Comparison of ENCODE assay signal across 8 cellular contexts in the genomic region with DNA sequence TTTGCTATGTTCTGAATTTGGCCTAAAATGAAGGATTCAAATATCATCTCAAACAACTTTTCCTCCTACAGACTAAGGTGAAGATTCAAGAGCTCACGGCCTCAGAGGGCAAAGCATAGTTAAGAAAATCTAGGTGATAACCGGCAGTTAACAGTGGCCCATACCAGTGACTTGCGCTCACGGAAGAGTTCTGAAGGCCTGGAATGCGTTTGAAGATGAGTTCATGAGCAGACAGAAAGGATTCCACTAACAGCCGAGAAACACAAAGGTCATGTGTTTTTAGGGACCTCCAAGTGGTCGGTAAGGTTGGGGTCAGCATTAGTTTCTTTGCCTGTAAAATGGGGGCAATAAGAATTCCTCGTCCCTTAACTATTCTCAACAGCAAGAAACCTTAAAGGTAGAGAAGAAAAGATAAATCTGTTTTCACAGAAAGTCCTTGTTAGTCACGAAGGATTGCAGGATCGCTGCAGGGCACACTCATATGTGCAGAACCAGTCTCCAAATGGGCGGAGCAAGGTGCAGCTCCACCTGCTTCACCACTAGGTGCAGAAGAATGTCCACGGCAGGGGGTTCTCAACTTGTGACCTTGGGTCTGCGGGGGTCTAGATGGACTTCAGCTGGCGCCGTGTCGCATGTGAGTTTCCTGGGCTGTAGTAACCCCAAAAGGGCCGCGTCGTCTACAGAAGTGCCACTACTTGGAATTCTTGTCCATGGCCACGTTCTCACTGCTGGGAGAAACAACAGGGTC. TPM values are rescaled to one million over a fixed set of nuclear protein-coding genes. Genes with fewer than 3 reads are reported as not detected.
DNase-seq lines count a peak whose midpoint lies in the region; ATAC-seq and TF ChIP-seq lines count a peak whose summit lies in the region.

No MANE protein-coding gene starts in this region.

- peaks cover 12 to 20% of the 10 kb centered on the region in 2 donors for H3K4me1 ChIP-seq in mucosa of rectum (ENCODE audit: control insufficient read depth in 2 of 2, insufficient read depth in 2 of 2, low read length in 2 of 2)
- peaks cover 18% of the 10 kb centered on the region for H3K4me1 ChIP-seq in stomach smooth muscle (ENCODE audit: control insufficient read depth, insufficient read depth, low read length)

- peak overlapping the region; percentile 31 for H3K27ac ChIP-seq in AG04450 (ENCODE audit: low read depth, low read length)
- peak overlapping the region; percentile 53 for H3K27ac ChIP-seq in WERI-Rb-1
- H3K27ac ChIP-seq in mucosa of rectum (ENCODE audit: low read depth in 2 of 2, low read length in 2 of 2): peak overlapping the region; percentile 69 to 86
- peak overlapping the region; percentile 66 for H3K27ac ChIP-seq in stomach smooth muscle (ENCODE audit: low read length)

- POLR2A ChIA-PET in AG04450 (lab: Yijun Ruan, JAX): no interaction called here

- intact Hi-C loops in dendritic cell treated with granulocyte-macrophage colony-stimulating factor and Interleukin-4, amounts not matched to agents 40 ng/mL and 50 ng/mL, for 4 days (cut with micrococcal nuclease): loop anchor here (1.0 kb wide), 1 partner anchor 63 kb away; a partner anchor contains a TSS

- CTCF ChIA-PET in AG04450 (lab: Charles Lee): interaction anchor here (0.7 to 1.0 kb wide), 2 partner anchors 14 to 43 kb away, joined by 3 read pairs; no protein-coding TSS in a partner anchor

- peak overlapping the region; percentile 93 for H3K27ac Mint-ChIP-seq in dendritic cell treated with granulocyte-macrophage colony-stimulating factor and Interleukin-4, amounts not matched to agents 40 ng/mL and 50 ng/mL, for 4 days

- H3K4me1 Mint-ChIP-seq in dendritic cell treated with granulocyte-macrophage colony-stimulating factor and Interleukin-4, amounts not matched to agents 40 ng/mL and 50 ng/mL, for 4 days (ENCODE audit: low read depth): peaks cover 39% of the 10 kb centered on the region

- peak; percentile 15; the same call in 1 of the 2 replicates for TF ChIP-seq CTCF in AG04450 (IDR thresholded peaks at IDR 0.05; ENCODE audit: low read depth, low read length)
- TF ChIP-seq CTCF in WERI-Rb-1 (IDR thresholded peaks at IDR 0.05; ENCODE audit: low read depth, low read length): no peak

- H3K9ac ChIP-seq in mucosa of rectum (ENCODE audit: low read depth in 1 of 2, low read length in 2 of 2) (peak overlapping the region; percentile 72 to 97), stomach smooth muscle (ENCODE audit: low read length in 2 of 2) (peak overlapping the region; percentile 76 to 93)

- peak overlapping the region; percentile 97 for H3K4me3 ChIP-seq in AG04450 (ENCODE audit: low read depth, low read length)
- H3K4me3 ChIP-seq in WERI-Rb-1 (ENCODE audit: low read depth, low read length): peak overlapping the region; percentile 68
- H3K4me3 ChIP-seq in mucosa of rectum (ENCODE audit: low read length in 2 of 2): peak overlapping the region; percentile 96 to 100
- H3K4me3 ChIP-seq in stomach smooth muscle (ENCODE audit: low read length in 2 of 2): peak overlapping the region; percentile 97 to 98

- H3K27me3 Mint-ChIP-seq in dendritic cell treated with granulocyte-macrophage colony-stimulating factor and Interleukin-4, amounts not matched to agents 40 ng/mL and 50 ng/mL, for 4 days: no peaks in the 10 kb centered on the region

- H3K36me3 ChIP-seq in WERI-Rb-1: no peaks in the 10 kb centered on the region
- no peaks in the 10 kb centered on the region for H3K36me3 ChIP-seq in mucosa of rectum (ENCODE audit: control insufficient read depth in 2 of 2, insufficient read depth in 2 of 2, low read length in 2 of 2)
- no peaks in the 10 kb centered on the region for H3K36me3 ChIP-seq in stomach smooth muscle (ENCODE audit: control insufficient read depth in 2 of 2, insufficient read depth in 2 of 2, low read length in 2 of 2)

- no peaks in the 10 kb centered on the region for H3K27me3 ChIP-seq in AG04450 (ENCODE audit: control insufficient read depth, insufficient read depth, low read length)
- H3K27me3 ChIP-seq in WERI-Rb-1 (ENCODE audit: insufficient read depth, low read depth, severe bottlenecking): no peaks in the 10 kb centered on the region
- no peaks in the 10 kb centered on the region for H3K27me3 ChIP-seq in mucosa of rectum (ENCODE audit: control insufficient read depth in 2 of 2, insufficient read depth in 2 of 2, low read length in 2 of 2)
- no peaks in the 10 kb centered on the region for H3K27me3 ChIP-seq in stomach smooth muscle (ENCODE audit: control insufficient read depth in 1 of 2, insufficient read depth in 2 of 2, low read length in 2 of 2)

- ATAC-seq in GM18907 (IDR thresholded peaks at IDR 0.05; ENCODE audit: unreplicated experiment) (peak; percentile 15), HG03439 (IDR thresholded peaks at IDR 0.05; ENCODE audit: unreplicated experiment) (peak; percentile 21)

- H3K9me3 ChIP-seq in AG04450 (ENCODE audit: control insufficient read depth, insufficient read depth, low read length) (peaks cover 3% of the 10 kb centered on the region; the same call in 1 of the 2 replicates), WERI-Rb-1 (ENCODE audit: severe bottlenecking) (no peaks in the 10 kb centered on the region), mucosa of rectum (ENCODE audit: control insufficient read depth in 2 of 2, low read length in 2 of 2) (no peaks in the 10 kb centered on the region), stomach smooth muscle (ENCODE audit: control insufficient read depth in 2 of 2, low read length in 2 of 2) (no peaks in the 10 kb centered on the region)

- H3K4me3 Mint-ChIP-seq in dendritic cell treated with granulocyte-macrophage colony-stimulating factor and Interleukin-4, amounts not matched to agents 40 ng/mL and 50 ng/mL, for 4 days: peak overlapping the region; percentile 96

- H3K36me3 Mint-ChIP-seq in dendritic cell treated with granulocyte-macrophage colony-stimulating factor and Interleukin-4, amounts not matched to agents 40 ng/mL and 50 ng/mL, for 4 days (ENCODE audit: low read depth): peaks cover 10% of the 10 kb centered on the region

- peaks cover 8% of the 10 kb centered on the region for H3K9me3 Mint-ChIP-seq in dendritic cell treated with granulocyte-macrophage colony-stimulating factor and Interleukin-4, amounts not matched to agents 40 ng/mL and 50 ng/mL, for 4 days

- DNase-seq in AG04450 (ENCODE audit: low read depth, low spot score) (no peak), WERI-Rb-1 (peak; percentile 34), NCI-H1048 (lab: John Stamatoyannopoulos, UW) (no peak)

RNA-seq across cellular contexts. Expression of a gene that starts 0.7 kb away (rescaled TPM):
- 9.4 and 10.9 TPM in 2 replicates for polyA plus RNA-seq in AG04450 (2011; rRNA removed)
- polyA minus RNA-seq in AG04450 (2011; rRNA and poly(A)+ RNA removed): 6.3 and 6.4 TPM in 2 replicates
